ENCODE assay signal across 9 cellular contexts in genomic region chr9:100428871-100429654, GRCh38. TPM values are rescaled to one million over a fixed set of nuclear protein-coding genes. Genes with fewer than 3 reads are reported as not detected.
DNase-seq lines count a peak whose midpoint lies in the region; ATAC-seq and TF ChIP-seq lines count a peak whose summit lies in the region.
"Had no signal": no experiment of that assay in that cellular context is flagged by ENCODE, and none has a peak within 500 bp of the region (broad histone marks: within the 10 kb centered on the region; RNA-seq: fewer than 3 reads in every experiment).

No MANE protein-coding gene starts in this region.

- peaks cover 62% of the 10 kb centered on the region for H3K79me2 ChIP-seq in mammary epithelial cell (ENCODE audit: insufficient read depth, low read length)

- no peak for DNase-seq in activated naive CD4-positive, alpha-beta T cell treated with anti-CD3 and anti-CD28 coated beads, Interleukin-2, amount 10 ng/mL, durations not matched to agents 7 days and 5 days
- no peak for DNase-seq in activated naive CD4-positive, alpha-beta T cell treated with Interleukin-2 at 50 U/mL for 16 hours
- peak; percentile 99 for DNase-seq in mammary epithelial cell
- no peak for DNase-seq in left lung
- DNase-seq in upper lobe of right lung, result no peak
- no peak for DNase-seq in HAP-1 (ENCODE audit: low spot score in 2 of 2)
- no peak for DNase-seq in COR-L47 (lab: John Stamatoyannopoulos, UW)

- H3K9ac ChIP-seq in mammary epithelial cell (ENCODE audit: insufficient read depth, low read length), result peak overlapping the region; percentile 76

- TF ChIP-seq CTCF in mammary epithelial cell (conservative IDR thresholded peaks at IDR 0.05 in 1 of 2, IDR thresholded peaks at IDR 0.05 in 1 of 2; ENCODE audit: extremely low read depth in 1 of 2, insufficient read depth in 1 of 2, low read depth in 1 of 2, low read length in 2 of 2) (no peak), left lung (IDR thresholded peaks at IDR 0.05) (no peak), upper lobe of right lung (IDR thresholded peaks at IDR 0.05) (no peak)

- BruUV-seq in mammary epithelial cell (replicated peaks; lab: Mats Ljungman, UMichigan), result TSS peak; percentile 89

- peaks cover 45% of the 10 kb centered on the region for H3K4me1 ChIP-seq in mammary epithelial cell (ENCODE audit: insufficient read depth, low read length)
- H3K4me1 ChIP-seq in left lung, result peaks cover 8 to 40% of the 10 kb centered on the region in 2 donors
- peaks cover 14% of the 10 kb centered on the region for H3K4me1 ChIP-seq in upper lobe of right lung
- H3K4me1 ChIP-seq in HAP-1, result peaks cover 24% of the 10 kb centered on the region

- in situ Hi-C loops in mammary epithelial cell (cut with MboI; ENCODE audit: low sequenced_read_pairs in 2 of 2), result loop anchor here in 1 of 2 donors (25.0 kb wide), 1 partner anchor 158 kb away; the partner anchor contains the start of gene CAVIN4
- in situ Hi-C loops in HAP-1 (cut with MboI; ENCODE audit: low sequenced_read_pairs), result no loop called here

- peak overlapping the region; percentile 90 for H3K4me2 ChIP-seq in mammary epithelial cell (ENCODE audit: insufficient read depth, low read depth, low read length)

- peak overlapping the region; percentile 95 for H3K27ac ChIP-seq in mammary epithelial cell (ENCODE audit: insufficient read depth, low read depth, low read length)
- peak overlapping the region; percentile 67 to 89 for H3K27ac ChIP-seq in left lung
- H3K27ac ChIP-seq in upper lobe of right lung, result peak overlapping the region; percentile 15
- H3K27ac ChIP-seq: C4-2B had no signal

- H3K4me1 Mint-ChIP-seq in activated naive CD4-positive, alpha-beta T cell treated with anti-CD3 and anti-CD28 coated beads, Interleukin-2, amount 10 ng/mL, durations not matched to agents 7 days and 5 days, result peaks cover 33% of the 10 kb centered on the region

- dilution Hi-C loops in mammary epithelial cell (cut with HindIII; ENCODE audit: low sequenced_read_pairs), result loop anchor here (25.0 kb wide), 1 partner anchor 158 kb away; the partner anchor contains the start of gene CAVIN4

- ATAC-seq in left lung (peak; percentile 41), upper lobe of right lung (no peak), HG03097 (IDR thresholded peaks at IDR 0.05; ENCODE audit: low FRiP score, unreplicated experiment) (no peak)

- 25% methylated on average over 9 of the region's 9 CpGs for WGBS in mammary epithelial cell (ENCODE audit: low coverage, missing lambda C conversion rate)

- peaks cover 2% of the 10 kb centered on the region for H3K36me3 Mint-ChIP-seq in activated naive CD4-positive, alpha-beta T cell treated with anti-CD3 and anti-CD28 coated beads, Interleukin-2, amount 10 ng/mL, durations not matched to agents 7 days and 5 days

- intact Hi-C loops in mammary epithelial cell (cut with micrococcal nuclease) (loop anchor here (1.0 to 10.0 kb wide), 4 partner anchors 8 to 604 kb away; partner anchors contain the start of gene NR4A3), left lung (cut with DNase I) (no loop called here), upper lobe of right lung (cut with DNase I) (no loop called here)

- H3K36me3 ChIP-seq in mammary epithelial cell (ENCODE audit: insufficient read depth, low read length), result no peaks in the 10 kb centered on the region
- no peaks in the 10 kb centered on the region for H3K36me3 ChIP-seq in left lung
- H3K36me3 ChIP-seq in upper lobe of right lung, result no peaks in the 10 kb centered on the region
- no peaks in the 10 kb centered on the region; the same call in 1 of the 2 replicates for H3K36me3 ChIP-seq in HAP-1 (replicated peaks)

- H3K4me3 ChIP-seq in mammary epithelial cell (replicated peaks in 1 of 3; ENCODE audit: insufficient read depth in 1 of 3, low read depth in 2 of 3, low read length in 3 of 3) (peak overlapping the region in 2 of 3 experiments; percentile 69 to 74), left lung (peak overlapping the region in 1 of 2 donors; percentile 71), upper lobe of right lung (no peak overlapping the region), HAP-1 (no peak overlapping the region)

- H3K27me3 ChIP-seq in mammary epithelial cell (ENCODE audit: insufficient read depth, low read length), result no peaks in the 10 kb centered on the region
- H3K27me3 ChIP-seq in left lung, result no peaks in the 10 kb centered on the region
- H3K27me3 ChIP-seq in upper lobe of right lung, result no peaks in the 10 kb centered on the region
- H3K27me3 ChIP-seq in HAP-1 (ENCODE audit: low read depth), result no peaks in the 10 kb centered on the region

- H3K4me3 Mint-ChIP-seq in activated naive CD4-positive, alpha-beta T cell treated with anti-CD3 and anti-CD28 coated beads, Interleukin-2, amount 10 ng/mL, durations not matched to agents 7 days and 5 days, result peak overlapping the region; percentile 5

- H4K20me1 ChIP-seq in mammary epithelial cell (ENCODE audit: insufficient read depth, low read length), result no peaks in the 10 kb centered on the region

- CTCF ChIA-PET in activated naive CD4-positive, alpha-beta T cell treated with anti-CD3 and anti-CD28 coated beads, Interleukin-2, amount 10 ng/mL, durations not matched to agents 7 days and 5 days (lab: Charles Lee), result interaction anchor here (1.4 kb wide), 1 partner anchor 9 kb away, joined by 5 read pairs; no protein-coding TSS in a partner anchor
- CTCF ChIA-PET in mammary epithelial cell (lab: Charles Lee; ENCODE audit: low non-redundant PET), result interaction anchor here (0.7 kb wide), 2 partner anchors 9 to 136 kb away, joined by 6 read pairs; no protein-coding TSS in a partner anchor

- H3K27ac Mint-ChIP-seq in activated naive CD4-positive, alpha-beta T cell treated with anti-CD3 and anti-CD28 coated beads, Interleukin-2, amount 10 ng/mL, durations not matched to agents 7 days and 5 days, result no peak overlapping the region

- no peaks in the 10 kb centered on the region for H3K9me3 Mint-ChIP-seq in activated naive CD4-positive, alpha-beta T cell treated with anti-CD3 and anti-CD28 coated beads, Interleukin-2, amount 10 ng/mL, durations not matched to agents 7 days and 5 days

- H3K9me3 ChIP-seq in mammary epithelial cell (replicated peaks; ENCODE audit: insufficient read depth, low read length) (no peaks in the 10 kb centered on the region), left lung (no peaks in the 10 kb centered on the region), upper lobe of right lung (no peaks in the 10 kb centered on the region), HAP-1 (no peaks in the 10 kb centered on the region)

- H3K27me3 Mint-ChIP-seq in activated naive CD4-positive, alpha-beta T cell treated with anti-CD3 and anti-CD28 coated beads, Interleukin-2, amount 10 ng/mL, durations not matched to agents 7 days and 5 days, result peaks cover 14% of the 10 kb centered on the region

- H2AFZ ChIP-seq in mammary epithelial cell (ENCODE audit: low read depth, low read length), result no peak overlapping the region

RNA-seq across cellular contexts. Expression of gene MSANTD3, which starts 2.1 kb away (rescaled TPM):
- total RNA-seq in mammary epithelial cell (10 to 100 TPM; 44.3 to 74.0 TPM), left lung (10 to 100 TPM; 30.7 to 31.7 TPM), upper lobe of right lung (18.1 TPM)
- polyA plus RNA-seq in mammary epithelial cell, result 46.8 TPM
- 36.7 TPM for polyA minus RNA-seq in mammary epithelial cell

RNA-seq across cellular contexts. Expression of gene TMEFF1, which starts 43.9 kb away (rescaled TPM):
- total RNA-seq in mammary epithelial cell, result under 1 TPM; 0.26 to 0.33 TPM
- polyA plus RNA-seq in mammary epithelial cell, result 0.32 TPM
- not detected for polyA minus RNA-seq in mammary epithelial cell
- under 1 TPM in 1 of 2 donors, not detected in 1; 0.58 TPM for total RNA-seq in left lung
- 0.64 TPM for total RNA-seq in upper lobe of right lung

Comparison
In these comparisons a context has a peak if more than half of its experiments do, and no peak if none do; other contexts are left out.
1. H3K27ac ChIP-seq: peak in every context shown above with its lines; median percentile 95 in mammary epithelial cell; 78 in left lung; 15 in upper lobe of right lung.
2. H3K4me3 ChIP-seq: peak in mammary epithelial cell (2 of 3); none in upper lobe of right lung (single experiment) and HAP-1 (single experiment).